In the genomic region with DNA sequence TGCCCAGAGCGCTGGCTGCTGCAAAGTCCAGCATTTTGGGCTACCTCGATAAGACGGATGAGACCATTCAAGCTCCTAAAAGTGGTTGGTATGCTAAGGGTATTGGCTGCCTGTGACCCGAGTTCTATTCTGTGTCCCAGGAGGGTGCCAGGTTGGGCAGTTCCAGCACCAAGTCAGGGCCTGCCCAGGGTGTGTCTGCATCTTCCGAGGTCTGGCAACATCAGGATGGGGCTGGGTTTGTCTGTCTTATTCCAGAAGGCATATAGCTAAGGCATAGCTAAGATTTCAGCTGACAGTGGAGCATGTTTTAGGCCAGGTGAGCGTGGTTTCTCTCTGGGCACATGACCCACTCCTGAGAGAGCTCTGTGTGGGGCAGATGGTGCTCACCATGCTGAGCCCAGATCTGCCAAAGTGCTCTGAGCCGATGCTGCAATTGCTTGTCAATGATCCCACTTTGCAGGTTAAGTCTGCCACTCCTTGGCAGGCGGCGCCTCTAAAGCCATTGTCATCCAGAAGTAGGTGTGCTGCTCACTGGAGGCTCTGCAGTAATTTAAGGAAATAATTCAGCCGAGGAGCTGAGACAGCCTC, we compare ENCODE assay signal across 24 cellular contexts.
"Had no signal": no experiment of that assay in that cellular context is flagged by ENCODE, and none has a peak within 500 bp of the region (broad histone marks: within the 10 kb centered on the region; RNA-seq: fewer than 3 reads in every experiment).

No MANE protein-coding gene starts in this region.

- H3K36me3 ChIP-seq: colonic mucosa, heart left ventricle, right lobe of liver, tibial nerve, uterus had no signal

- H3K9ac ChIP-seq: parathyroid adenoma had no signal

- H3K79me2 ChIP-seq: parathyroid adenoma had no signal

- H3K9me3 ChIP-seq: body of pancreas, colonic mucosa, heart left ventricle, mucosa of descending colon, right lobe of liver, tibial nerve, uterus had no signal

- H3K4me3 Mint-ChIP-seq: activated CD4-positive, alpha-beta memory T cell treated with anti-CD3 and anti-CD28 coated beads for 36 hours; activated naive CD4-positive, alpha-beta T cell treated with anti-CD3 and anti-CD28 coated beads, Interleukin-2, amount 50 U/mL, for 24 hours; effector memory CD8-positive, alpha-beta T cell; nephron progenitor cell; stimulated activated effector memory CD8-positive, alpha-beta T cell treated with anti-CD3 and anti-CD28 coated beads, Interleukin-12 subunit alpha, Interleukin-12 subunit beta, amount 100 ng/mL, for 72 hours; stimulated activated naive CD8-positive, alpha-beta T cell treated with anti-CD3 and anti-CD28 coated beads, Interleukin-15, amount 100 ng/mL, for 72 hours had no signal

- H2AFZ ChIP-seq: parathyroid adenoma had no signal

- H3K4me3 ChIP-seq: body of pancreas, colonic mucosa, dorsolateral prefrontal cortex, heart left ventricle, mucosa of descending colon, right lobe of liver, skin epidermis, tibial nerve, uterus had no signal

- H3K4me1 ChIP-seq: body of pancreas, colonic mucosa, heart left ventricle, parathyroid adenoma, right lobe of liver, uterus had no signal

- H3K27ac Mint-ChIP-seq: activated CD4-positive, alpha-beta memory T cell treated with anti-CD3 and anti-CD28 coated beads for 36 hours; activated naive CD4-positive, alpha-beta T cell treated with anti-CD3 and anti-CD28 coated beads, Interleukin-2, amount 50 U/mL, for 24 hours; effector memory CD8-positive, alpha-beta T cell; stimulated activated effector memory CD8-positive, alpha-beta T cell treated with anti-CD3 and anti-CD28 coated beads, Interleukin-12 subunit alpha, Interleukin-12 subunit beta, amount 100 ng/mL, for 72 hours; stimulated activated naive CD8-positive, alpha-beta T cell treated with anti-CD3 and anti-CD28 coated beads, Interleukin-15, amount 100 ng/mL, for 72 hours had no signal

- H3K27me3 ChIP-seq: colonic mucosa, right lobe of liver, uterus had no signal

- H3K36me3 Mint-ChIP-seq: activated CD4-positive, alpha-beta memory T cell treated with anti-CD3 and anti-CD28 coated beads for 36 hours; activated naive CD4-positive, alpha-beta T cell treated with anti-CD3 and anti-CD28 coated beads, Interleukin-2, amount 50 U/mL, for 24 hours; stimulated activated effector memory CD8-positive, alpha-beta T cell treated with anti-CD3 and anti-CD28 coated beads, Interleukin-12 subunit alpha, Interleukin-12 subunit beta, amount 100 ng/mL, for 72 hours had no signal

- DNase-seq: activated CD4-positive, alpha-beta memory T cell treated with anti-CD3 and anti-CD28 coated beads for 36 hours; activated CD4-positive, alpha-beta T cell treated with anti-CD3 and anti-CD28 coated beads for 48 hours; activated effector memory CD4-positive, alpha-beta T cell treated with anti-CD3 and anti-CD28 coated beads, Interleukin-2, amount 50 U/mL, for 16 hours; anterior cingulate cortex; body of pancreas; colonic mucosa; effector memory CD8-positive, alpha-beta T cell; heart left ventricle; islet precursor cell; left colon; mesenchymal stem cell; mucosa of descending colon; nephron progenitor cell; nucleus accumbens; right lobe of liver; stimulated activated CD4-positive, alpha-beta T cell treated with anti-CD3 and anti-CD28 coated beads, Interleukin-2, amount 100 ng/mL, for 24 hours; stimulated activated naive CD8-positive, alpha-beta T cell treated with anti-CD3 and anti-CD28 coated beads, Interleukin-15, amount 100 ng/mL, for 72 hours; uterus had no signal

- H3K27ac ChIP-seq: body of pancreas, colonic mucosa, dorsolateral prefrontal cortex, heart left ventricle, parathyroid adenoma, right lobe of liver, tibial nerve, uterus had no signal

- H3K4me1 Mint-ChIP-seq: activated naive CD4-positive, alpha-beta T cell treated with anti-CD3 and anti-CD28 coated beads, Interleukin-2, amount 50 U/mL, for 24 hours; stimulated activated effector memory CD8-positive, alpha-beta T cell treated with anti-CD3 and anti-CD28 coated beads, Interleukin-12 subunit alpha, Interleukin-12 subunit beta, amount 100 ng/mL, for 72 hours; stimulated activated naive CD8-positive, alpha-beta T cell treated with anti-CD3 and anti-CD28 coated beads, Interleukin-15, amount 100 ng/mL, for 72 hours had no signal

- H3K9me3 Mint-ChIP-seq: activated CD4-positive, alpha-beta memory T cell treated with anti-CD3 and anti-CD28 coated beads for 36 hours; activated naive CD4-positive, alpha-beta T cell treated with anti-CD3 and anti-CD28 coated beads, Interleukin-2, amount 50 U/mL, for 24 hours; stimulated activated effector memory CD8-positive, alpha-beta T cell treated with anti-CD3 and anti-CD28 coated beads, Interleukin-12 subunit alpha, Interleukin-12 subunit beta, amount 100 ng/mL, for 72 hours had no signal
